Comparison of ENCODE assay signal across 1 cellular context in the genomic region with DNA sequence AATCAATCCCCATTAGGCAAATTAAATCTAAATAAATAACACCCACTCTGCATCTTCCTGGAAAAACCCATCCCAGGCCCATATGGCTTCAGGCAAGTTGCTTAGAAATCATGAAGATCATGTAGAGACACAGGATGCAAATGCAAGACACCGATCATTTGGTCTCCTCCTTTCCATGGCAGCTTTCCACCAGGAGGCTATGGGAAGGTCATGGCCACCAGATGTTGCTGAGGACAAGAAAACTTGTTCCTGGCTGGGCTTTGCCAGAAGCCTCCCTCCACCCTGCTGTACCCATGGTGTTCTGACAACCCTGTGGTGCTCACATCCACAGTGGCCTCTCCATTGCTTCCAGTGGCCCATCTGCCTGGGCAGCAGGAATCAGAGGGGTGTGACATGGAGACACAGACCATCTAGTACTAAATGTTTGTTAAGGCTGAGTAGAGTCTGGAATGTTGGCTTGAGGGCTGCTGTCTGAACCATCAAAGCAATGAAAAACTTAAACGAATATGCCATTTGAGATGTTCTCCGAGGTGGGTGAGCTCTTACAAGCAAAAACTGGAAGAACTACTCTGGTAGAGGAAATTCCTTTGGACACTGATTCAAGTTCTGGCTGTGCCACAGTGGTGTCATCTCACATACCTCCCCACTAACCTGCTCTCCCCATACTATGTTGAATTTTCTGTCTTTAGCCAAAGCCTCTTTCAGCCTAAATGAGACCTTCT.
TF ChIP-seq lines count a peak whose summit lies in the region.

No MANE protein-coding gene starts in this region.

TF ChIP-seq in HepG2, 621 proteins besides CTCF, POLR2A, EP300 and RAD21:
- TF ChIP-seq ZNF232 (CRISPR knock-in tag; IDR thresholded peaks at IDR 0.05; ENCODE audit: borderline replicate concordance) (no peak), ZEB1 (IDR thresholded peaks at IDR 0.05; ENCODE audit: insufficient replicate concordance, low read depth) (no peak), ZNF329 (CRISPR knock-in tag; IDR thresholded peaks at IDR 0.05; ENCODE audit: low read depth) (no peak), MEF2D (CRISPR knock-in tag; IDR thresholded peaks at IDR 0.05) (no peak), ZFP90 (CRISPR knock-in tag; IDR thresholded peaks at IDR 0.05; ENCODE audit: borderline replicate concordance) (no peak), ZNF672 (CRISPR knock-in tag; IDR thresholded peaks at IDR 0.05) (no peak), ZBTB7B (CRISPR knock-in tag; IDR thresholded peaks at IDR 0.05) (no peak), ZNF564 (CRISPR knock-in tag; IDR thresholded peaks at IDR 0.05) (no peak)
- TF ChIP-seq, protein P1, sequence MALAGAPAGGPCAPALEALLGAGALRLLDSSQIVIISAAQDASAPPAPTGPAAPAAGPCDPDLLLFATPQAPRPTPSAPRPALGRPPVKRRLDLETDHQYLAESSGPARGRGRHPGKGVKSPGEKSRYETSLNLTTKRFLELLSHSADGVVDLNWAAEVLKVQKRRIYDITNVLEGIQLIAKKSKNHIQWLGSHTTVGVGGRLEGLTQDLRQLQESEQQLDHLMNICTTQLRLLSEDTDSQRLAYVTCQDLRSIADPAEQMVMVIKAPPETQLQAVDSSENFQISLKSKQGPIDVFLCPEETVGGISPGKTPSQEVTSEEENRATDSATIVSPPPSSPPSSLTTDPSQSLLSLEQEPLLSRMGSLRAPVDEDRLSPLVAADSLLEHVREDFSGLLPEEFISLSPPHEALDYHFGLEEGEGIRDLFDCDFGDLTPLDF (CRISPR knock-in tag; IDR thresholded peaks at IDR 0.05) = no peak
- TF ChIP-seq, protein P2, sequence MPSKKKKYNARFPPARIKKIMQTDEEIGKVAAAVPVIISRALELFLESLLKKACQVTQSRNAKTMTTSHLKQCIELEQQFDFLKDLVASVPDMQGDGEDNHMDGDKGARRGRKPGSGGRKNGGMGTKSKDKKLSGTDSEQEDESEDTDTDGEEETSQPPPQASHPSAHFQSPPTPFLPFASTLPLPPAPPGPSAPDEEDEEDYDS (CRISPR knock-in tag; IDR thresholded peaks at IDR 0.05) = no peak
- TF ChIP-seq, protein P3, sequence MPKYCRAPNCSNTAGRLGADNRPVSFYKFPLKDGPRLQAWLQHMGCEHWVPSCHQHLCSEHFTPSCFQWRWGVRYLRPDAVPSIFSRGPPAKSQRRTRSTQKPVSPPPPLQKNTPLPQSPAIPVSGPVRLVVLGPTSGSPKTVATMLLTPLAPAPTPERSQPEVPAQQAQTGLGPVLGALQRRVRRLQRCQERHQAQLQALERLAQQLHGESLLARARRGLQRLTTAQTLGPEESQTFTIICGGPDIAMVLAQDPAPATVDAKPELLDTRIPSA (CRISPR knock-in tag; IDR thresholded peaks at IDR 0.05; ENCODE audit: borderline replicate concordance) = no peak
- TF ChIP-seq, protein P4, sequence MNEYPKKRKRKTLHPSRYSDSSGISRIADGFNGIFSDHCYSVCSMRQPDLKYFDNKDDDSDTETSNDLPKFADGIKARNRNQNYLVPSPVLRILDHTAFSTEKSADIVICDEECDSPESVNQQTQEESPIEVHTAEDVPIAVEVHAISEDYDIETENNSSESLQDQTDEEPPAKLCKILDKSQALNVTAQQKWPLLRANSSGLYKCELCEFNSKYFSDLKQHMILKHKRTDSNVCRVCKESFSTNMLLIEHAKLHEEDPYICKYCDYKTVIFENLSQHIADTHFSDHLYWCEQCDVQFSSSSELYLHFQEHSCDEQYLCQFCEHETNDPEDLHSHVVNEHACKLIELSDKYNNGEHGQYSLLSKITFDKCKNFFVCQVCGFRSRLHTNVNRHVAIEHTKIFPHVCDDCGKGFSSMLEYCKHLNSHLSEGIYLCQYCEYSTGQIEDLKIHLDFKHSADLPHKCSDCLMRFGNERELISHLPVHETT (CRISPR knock-in tag; conservative IDR thresholded peaks at IDR 0.05) = no peak
- TF ChIP-seq, protein P5, sequence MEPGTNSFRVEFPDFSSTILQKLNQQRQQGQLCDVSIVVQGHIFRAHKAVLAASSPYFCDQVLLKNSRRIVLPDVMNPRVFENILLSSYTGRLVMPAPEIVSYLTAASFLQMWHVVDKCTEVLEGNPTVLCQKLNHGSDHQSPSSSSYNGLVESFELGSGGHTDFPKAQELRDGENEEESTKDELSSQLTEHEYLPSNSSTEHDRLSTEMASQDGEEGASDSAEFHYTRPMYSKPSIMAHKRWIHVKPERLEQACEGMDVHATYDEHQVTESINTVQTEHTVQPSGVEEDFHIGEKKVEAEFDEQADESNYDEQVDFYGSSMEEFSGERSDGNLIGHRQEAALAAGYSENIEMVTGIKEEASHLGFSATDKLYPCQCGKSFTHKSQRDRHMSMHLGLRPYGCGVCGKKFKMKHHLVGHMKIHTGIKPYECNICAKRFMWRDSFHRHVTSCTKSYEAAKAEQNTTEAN (CRISPR knock-in tag; conservative IDR thresholded peaks at IDR 0.05) = no peak
